1 cellular context compared by ENCODE assay signal in the genomic region with DNA sequence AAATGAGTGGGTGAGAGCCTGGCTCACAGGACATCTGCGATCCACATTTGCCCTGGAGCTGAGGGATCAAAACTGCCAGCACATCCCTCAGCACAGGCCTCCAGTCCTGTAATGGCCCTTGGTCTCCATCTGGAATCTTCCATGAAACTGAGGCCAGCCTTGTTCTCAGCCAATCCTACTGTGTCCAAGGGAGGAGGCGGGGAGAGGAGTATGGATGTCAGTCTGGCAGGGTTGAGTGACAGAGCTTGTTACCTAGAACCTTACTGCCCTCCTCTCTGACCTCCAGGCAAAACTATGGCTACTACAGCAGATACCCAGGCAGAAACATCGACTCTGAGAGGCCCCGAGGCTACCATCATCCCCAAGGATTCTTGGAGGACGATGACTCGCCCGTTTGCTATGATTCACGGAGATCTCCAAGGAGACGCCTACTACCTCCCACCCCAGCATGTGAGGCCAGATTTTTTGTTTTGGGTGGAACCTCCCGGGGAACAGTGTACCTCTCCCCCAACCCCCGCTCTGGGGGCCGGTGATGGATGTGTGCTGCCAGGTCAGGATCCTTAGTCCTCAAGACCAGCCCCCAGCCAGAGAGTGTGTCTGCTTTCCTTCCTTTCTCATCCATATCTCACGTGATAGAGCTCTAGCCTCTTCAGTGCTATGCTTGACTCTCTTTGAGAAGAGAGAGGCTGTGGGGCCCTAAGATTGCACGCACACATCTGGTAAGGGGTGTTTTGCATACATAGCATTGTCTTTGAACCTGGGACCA.
TF ChIP-seq lines count a peak whose summit lies in the region.

No MANE protein-coding gene starts in this region.

TF ChIP-seq in GM23338, 12 proteins besides CTCF, POLR2A, EP300 and RAD21 (continued from another document):
- TF ChIP-seq EZH2phosphoT487 (IDR thresholded peaks at IDR 0.05; ENCODE audit: unreplicated experiment): no peak
- TF ChIP-seq EZH2 (IDR thresholded peaks at IDR 0.05; ENCODE audit: low read depth, unreplicated experiment): no peak
- no peak for TF ChIP-seq ZNF331 (CRISPR knock-in tag; IDR thresholded peaks at IDR 0.05; ENCODE audit: low read depth)
- TF ChIP-seq NANOG (IDR thresholded peaks at IDR 0.05; ENCODE audit: borderline replicate concordance): no peak
- TF ChIP-seq, protein P1, sequence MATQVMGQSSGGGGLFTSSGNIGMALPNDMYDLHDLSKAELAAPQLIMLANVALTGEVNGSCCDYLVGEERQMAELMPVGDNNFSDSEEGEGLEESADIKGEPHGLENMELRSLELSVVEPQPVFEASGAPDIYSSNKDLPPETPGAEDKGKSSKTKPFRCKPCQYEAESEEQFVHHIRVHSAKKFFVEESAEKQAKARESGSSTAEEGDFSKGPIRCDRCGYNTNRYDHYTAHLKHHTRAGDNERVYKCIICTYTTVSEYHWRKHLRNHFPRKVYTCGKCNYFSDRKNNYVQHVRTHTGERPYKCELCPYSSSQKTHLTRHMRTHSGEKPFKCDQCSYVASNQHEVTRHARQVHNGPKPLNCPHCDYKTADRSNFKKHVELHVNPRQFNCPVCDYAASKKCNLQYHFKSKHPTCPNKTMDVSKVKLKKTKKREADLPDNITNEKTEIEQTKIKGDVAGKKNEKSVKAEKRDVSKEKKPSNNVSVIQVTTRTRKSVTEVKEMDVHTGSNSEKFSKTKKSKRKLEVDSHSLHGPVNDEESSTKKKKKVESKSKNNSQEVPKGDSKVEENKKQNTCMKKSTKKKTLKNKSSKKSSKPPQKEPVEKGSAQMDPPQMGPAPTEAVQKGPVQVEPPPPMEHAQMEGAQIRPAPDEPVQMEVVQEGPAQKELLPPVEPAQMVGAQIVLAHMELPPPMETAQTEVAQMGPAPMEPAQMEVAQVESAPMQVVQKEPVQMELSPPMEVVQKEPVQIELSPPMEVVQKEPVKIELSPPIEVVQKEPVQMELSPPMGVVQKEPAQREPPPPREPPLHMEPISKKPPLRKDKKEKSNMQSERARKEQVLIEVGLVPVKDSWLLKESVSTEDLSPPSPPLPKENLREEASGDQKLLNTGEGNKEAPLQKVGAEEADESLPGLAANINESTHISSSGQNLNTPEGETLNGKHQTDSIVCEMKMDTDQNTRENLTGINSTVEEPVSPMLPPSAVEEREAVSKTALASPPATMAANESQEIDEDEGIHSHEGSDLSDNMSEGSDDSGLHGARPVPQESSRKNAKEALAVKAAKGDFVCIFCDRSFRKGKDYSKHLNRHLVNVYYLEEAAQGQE (IDR thresholded peaks at IDR 0.05; ENCODE audit: unreplicated experiment): no peak
- TF ChIP-seq ZNF114 (CRISPR knock-in tag; IDR thresholded peaks at IDR 0.05): no peak
- TF ChIP-seq ETS1 (IDR thresholded peaks at IDR 0.05): no peak
- TF ChIP-seq JUNB (IDR thresholded peaks at IDR 0.05; ENCODE audit: unreplicated experiment): no peak
- no peak for TF ChIP-seq CREB1 (CRISPR knock-in tag; IDR thresholded peaks at IDR 0.05; ENCODE audit: low read depth)
- no peak for TF ChIP-seq POLR2AphosphoS5 (IDR thresholded peaks at IDR 0.05; ENCODE audit: low read depth)
